ENCODE assay signal across 12 cellular contexts in genomic region chr15:65920825-65921309, GRCh38. TPM values are rescaled to one million over a fixed set of nuclear protein-coding genes. Genes with fewer than 3 reads are reported as not detected.
A peak's percentile ranks its signal among the peaks of the same experiment; 100 is the strongest.
DNase-seq lines count a peak whose midpoint lies in the region; ATAC-seq and TF ChIP-seq lines count a peak whose summit lies in the region.
"Had no signal": no experiment of that assay in that cellular context is flagged by ENCODE, and none has a peak within 500 bp of the region (broad histone marks: within the 10 kb centered on the region; RNA-seq: fewer than 3 reads in every experiment).

No MANE protein-coding gene starts in this region.

- no peaks in the 10 kb centered on the region for H3K79me2 ChIP-seq in OCI-LY1 (ENCODE audit: insufficient read depth, low read length)

- no peak overlapping the region for H3K4me2 ChIP-seq in OCI-LY1 (ENCODE audit: low read length)
- H3K4me2 ChIP-seq: smooth muscle cell had no signal

- ATAC-seq in GM18907 (IDR thresholded peaks at IDR 0.05; ENCODE audit: unreplicated experiment) (peak; percentile 37), HG02759 (IDR thresholded peaks at IDR 0.05; ENCODE audit: unreplicated experiment) (peak; percentile 45), GM18519 (IDR thresholded peaks at IDR 0.05; ENCODE audit: low FRiP score, unreplicated experiment) (no peak), Right ventricle myocardium inferior (no peak)
- ATAC-seq: esophagus mucosa had no signal

- no peaks in the 10 kb centered on the region for H3K9me2 ChIP-seq in OCI-LY1 (ENCODE audit: low read depth, low read length)

- H3K27ac ChIP-seq in OCI-LY1 (ENCODE audit: low read depth, low read length, poor library complexity, severe bottlenecking), result peak overlapping the region; percentile 6
- H3K27ac ChIP-seq: 22Rv1 had no signal

- TF ChIP-seq CTCF in OCI-LY1 (IDR thresholded peaks at IDR 0.05; ENCODE audit: low read length), result no peak

- no peaks in the 10 kb centered on the region for H3K9me3 ChIP-seq in OCI-LY1 (ENCODE audit: low read length)

- H2AFZ ChIP-seq in OCI-LY1 (ENCODE audit: low read length), result no peak overlapping the region

- H3K4me3 ChIP-seq in OCI-LY1 (ENCODE audit: low read depth, low read length, poor library complexity, severe bottlenecking), result no peak overlapping the region
- H3K4me3 ChIP-seq: lung, smooth muscle cell had no signal

- peaks cover 38% of the 10 kb centered on the region for H3K4me1 ChIP-seq in OCI-LY1 (ENCODE audit: insufficient read depth, low read length, severe bottlenecking)

- no peaks in the 10 kb centered on the region for H3F3A ChIP-seq in OCI-LY1 (ENCODE audit: insufficient read depth, low read length)

- intact Hi-C loops in Right ventricle myocardium inferior (cut with DNase I), result no loop called here

- H3K36me3 ChIP-seq in OCI-LY1 (ENCODE audit: insufficient read depth, low read length), result peaks cover 33% of the 10 kb centered on the region

- H3K27me3 ChIP-seq in OCI-LY1 (ENCODE audit: insufficient read depth, low read length), result no peaks in the 10 kb centered on the region

- H3K9ac ChIP-seq in OCI-LY1 (ENCODE audit: low read length), result no peak overlapping the region

- H4K20me1 ChIP-seq in OCI-LY1 (ENCODE audit: insufficient read depth, low read length), result no peaks in the 10 kb centered on the region

- DNase-seq in AG08395 (ENCODE audit: low spot score), result peak; percentile 22
- no peak for DNase-seq in activated CD4-positive, alpha-beta T cell treated with anti-CD3 and anti-CD28 coated beads for 48 hours
- DNase-seq in activated gamma-delta T cell (lab: John Stamatoyannopoulos, UW), result no peak
- DNase-seq in Right ventricle myocardium inferior (ENCODE audit: missing footprints), result no peak

RNA-seq across cellular contexts. Expression of gene RAB11A, which starts 51.6 kb away (rescaled TPM):
- total RNA-seq in Right ventricle myocardium inferior, result 161 TPM

Comparison
In these comparisons a context has a peak if more than half of its experiments do, and no peak if none do; other contexts are left out.
1. ATAC-seq: peak in GM18907 (single experiment) and HG02759 (single experiment); none in GM18519 (single experiment) and Right ventricle myocardium inferior (single experiment).